27 cellular contexts compared by ENCODE assay signal in genomic region chr7:74181821-74182220, GRCh38. TPM values are rescaled to one million over a fixed set of nuclear protein-coding genes. Genes with fewer than 3 reads are reported as not detected.
DNase-seq lines count a peak whose midpoint lies in the region; ATAC-seq, FAIRE-seq and TF ChIP-seq lines count a peak whose summit lies in the region.
"Had no signal": no experiment of that assay in that cellular context is flagged by ENCODE, and none has a peak within 500 bp of the region (broad histone marks: within the 10 kb centered on the region; RNA-seq: fewer than 3 reads in every experiment).

No MANE protein-coding gene starts in this region.

- H3K79me2 ChIP-seq in Karpas-422 (ENCODE audit: low read length) (peaks cover 98% of the 10 kb centered on the region), astrocyte (ENCODE audit: insufficient read depth, low read length) (peaks cover 100% of the 10 kb centered on the region)

- peak overlapping the region; percentile 34 for H3K27ac Mint-ChIP-seq in activated CD8-positive, alpha-beta T cell treated with anti-CD3 and anti-CD28 coated beads for 36 hours
- H3K27ac Mint-ChIP-seq in activated CD8-positive, alpha-beta T cell treated with anti-CD3 and anti-CD28 coated beads, Interleukin-2, amount 10 ng/mL, durations not matched to agents 7 days and 5 days: no peak overlapping the region
- no peak overlapping the region for H3K27ac Mint-ChIP-seq in astrocyte (ENCODE audit: unreplicated experiment)
- H3K27ac Mint-ChIP-seq in T-helper 2 cell treated with Interferon-gamma antibody and Interleukin-4, amounts not matched to agents 5 μg/mL and 100 μg/mL, for 36 hours: no peak overlapping the region

- H3K27ac ChIP-seq in Karpas-422 (ENCODE audit: low read length): no peak overlapping the region
- no peak overlapping the region for H3K27ac ChIP-seq in astrocyte (ENCODE audit: low read depth, low read length)
- H3K27ac ChIP-seq in skeletal muscle tissue (ENCODE audit: low read depth, low read length): peak overlapping the region; percentile 36
- H3K27ac ChIP-seq: foreskin keratinocyte, hepatocyte, suprapubic skin had no signal

- H3K9me2 ChIP-seq in Karpas-422 (replicated peaks; ENCODE audit: insufficient read depth, low read length): no peaks in the 10 kb centered on the region

- FAIRE-seq in astrocyte (lab: Jason Lieb, UNC): no peak
- FAIRE-seq: GM12878, H1 had no signal

- H3K9me3 Mint-ChIP-seq in activated CD8-positive, alpha-beta T cell treated with anti-CD3 and anti-CD28 coated beads for 36 hours: no peaks in the 10 kb centered on the region
- no peaks in the 10 kb centered on the region for H3K9me3 Mint-ChIP-seq in activated CD8-positive, alpha-beta T cell treated with anti-CD3 and anti-CD28 coated beads, Interleukin-2, amount 10 ng/mL, durations not matched to agents 7 days and 5 days (ENCODE audit: insufficient read depth)
- H3K9me3 Mint-ChIP-seq in astrocyte (ENCODE audit: unreplicated experiment): no peaks in the 10 kb centered on the region
- H3K9me3 Mint-ChIP-seq in T-helper 2 cell treated with Interferon-gamma antibody and Interleukin-4, amounts not matched to agents 5 μg/mL and 100 μg/mL, for 36 hours: no peaks in the 10 kb centered on the region
- H3K9me3 Mint-ChIP-seq: activated B cell treated with CpG ODN at 0.5 μM for 24 hours; activated CD4-positive, alpha-beta memory T cell treated with anti-CD3 and anti-CD28 coated beads for 36 hours; CD8-positive, alpha-beta memory T cell; immature natural killer cell had no signal

- peak overlapping the region; percentile 2 for H3K4me2 ChIP-seq in Karpas-422 (ENCODE audit: low read depth, low read length, poor library complexity, severe bottlenecking)
- H3K4me2 ChIP-seq in astrocyte (ENCODE audit: low read length): no peak overlapping the region
- H3K4me2 ChIP-seq: hepatocyte had no signal

- peaks cover 60% of the 10 kb centered on the region for H3K4me1 ChIP-seq in Karpas-422 (ENCODE audit: low read length)
- H3K4me1 ChIP-seq in astrocyte (ENCODE audit: insufficient read depth, low read length): peaks cover 34% of the 10 kb centered on the region
- H3K4me1 ChIP-seq in skeletal muscle tissue (ENCODE audit: control insufficient read depth in 3 of 3, insufficient read depth in 3 of 3, low read length in 3 of 3): peaks cover 61 to 87% (median 85%) of the 10 kb centered on the region in 3 donors

- TF ChIP-seq CTCF in activated CD8-positive, alpha-beta T cell treated with anti-CD3 and anti-CD28 coated beads for 36 hours (IDR thresholded peaks at IDR 0.05): no peak
- TF ChIP-seq CTCF in astrocyte (IDR thresholded peaks at IDR 0.05; ENCODE audit: insufficient read depth, low read depth, low read length): no peak

- H3K27me3 ChIP-seq in Karpas-422 (ENCODE audit: low read length): no peaks in the 10 kb centered on the region
- H3K27me3 ChIP-seq in astrocyte (ENCODE audit: insufficient read depth, low read length): no peaks in the 10 kb centered on the region
- no peaks in the 10 kb centered on the region for H3K27me3 ChIP-seq in skeletal muscle tissue (ENCODE audit: control insufficient read depth in 3 of 3, insufficient read depth in 3 of 3, low read length in 3 of 3)
- H3K27me3 ChIP-seq: foreskin keratinocyte, hepatocyte, suprapubic skin had no signal

- intact Hi-C loops in activated CD8-positive, alpha-beta T cell treated with anti-CD3 and anti-CD28 coated beads for 36 hours (cut with micrococcal nuclease): loop anchor here (5.0 kb wide), 1 partner anchor 115 kb away; no protein-coding TSS in a partner anchor

- H3K9ac ChIP-seq in Karpas-422 (ENCODE audit: low read length): no peak overlapping the region
- H3K9ac ChIP-seq in astrocyte (ENCODE audit: low read length): no peak overlapping the region
- H3K9ac ChIP-seq in skeletal muscle tissue (ENCODE audit: low read depth in 1 of 3, low read length in 3 of 3): no peak overlapping the region

- peaks cover 81% of the 10 kb centered on the region for H3K4me1 Mint-ChIP-seq in activated CD8-positive, alpha-beta T cell treated with anti-CD3 and anti-CD28 coated beads for 36 hours (ENCODE audit: low read depth)
- H3K4me1 Mint-ChIP-seq in activated CD8-positive, alpha-beta T cell treated with anti-CD3 and anti-CD28 coated beads, Interleukin-2, amount 10 ng/mL, durations not matched to agents 7 days and 5 days (ENCODE audit: low read depth): peaks cover 72% of the 10 kb centered on the region
- peaks cover 41% of the 10 kb centered on the region for H3K4me1 Mint-ChIP-seq in astrocyte (ENCODE audit: low read depth, unreplicated experiment)
- peaks cover 56% of the 10 kb centered on the region for H3K4me1 Mint-ChIP-seq in T-helper 2 cell treated with Interferon-gamma antibody and Interleukin-4, amounts not matched to agents 5 μg/mL and 100 μg/mL, for 36 hours (ENCODE audit: low read depth)

- POLR2A ChIA-PET in activated CD8-positive, alpha-beta T cell treated with anti-CD3 and anti-CD28 coated beads for 36 hours (lab: Charles Lee): interaction anchor here (0.6 to 3.4 kb wide), 2 partner anchors 12 to 82 kb away, joined by 4 to 23 read pairs; no protein-coding TSS in a partner anchor
- POLR2A ChIA-PET in activated CD8-positive, alpha-beta T cell treated with anti-CD3 and anti-CD28 coated beads, Interleukin-2, amount 10 ng/mL, durations not matched to agents 7 days and 5 days (lab: Charles Lee): no interaction called here

- H2AFZ ChIP-seq in Karpas-422 (ENCODE audit: low read length) (no peak overlapping the region), astrocyte (ENCODE audit: low read depth, low read length) (no peak overlapping the region)
- H2AFZ ChIP-seq: hepatocyte had no signal

- H3K9me3 ChIP-seq in Karpas-422 (ENCODE audit: low read length) (no peaks in the 10 kb centered on the region), astrocyte (ENCODE audit: insufficient read depth, low read depth, low read length) (no peaks in the 10 kb centered on the region), skeletal muscle tissue (ENCODE audit: control insufficient read depth in 3 of 3, low read length in 3 of 3) (no peaks in the 10 kb centered on the region)
- H3K9me3 ChIP-seq: suprapubic skin had no signal

- no peaks in the 10 kb centered on the region for H3K27me3 Mint-ChIP-seq in activated CD8-positive, alpha-beta T cell treated with anti-CD3 and anti-CD28 coated beads for 36 hours
- no peaks in the 10 kb centered on the region for H3K27me3 Mint-ChIP-seq in activated CD8-positive, alpha-beta T cell treated with anti-CD3 and anti-CD28 coated beads, Interleukin-2, amount 10 ng/mL, durations not matched to agents 7 days and 5 days (ENCODE audit: low read depth)
- H3K27me3 Mint-ChIP-seq in astrocyte (ENCODE audit: low read depth, unreplicated experiment): no peaks in the 10 kb centered on the region
- no peaks in the 10 kb centered on the region for H3K27me3 Mint-ChIP-seq in T-helper 2 cell treated with Interferon-gamma antibody and Interleukin-4, amounts not matched to agents 5 μg/mL and 100 μg/mL, for 36 hours (ENCODE audit: low read depth)
- H3K27me3 Mint-ChIP-seq: activated B cell treated with CpG ODN at 0.5 μM for 24 hours; activated CD4-positive, alpha-beta memory T cell treated with anti-CD3 and anti-CD28 coated beads for 36 hours; CD8-positive, alpha-beta memory T cell; progenitor cell of endocrine pancreas had no signal

- CTCF ChIA-PET in activated CD8-positive, alpha-beta T cell treated with anti-CD3 and anti-CD28 coated beads for 36 hours (lab: Charles Lee): interaction anchor here (1.1 to 1.4 kb wide), 2 partner anchors 25 to 220 kb away, joined by 3 to 6 read pairs; no protein-coding TSS in a partner anchor
- CTCF ChIA-PET in activated CD8-positive, alpha-beta T cell treated with anti-CD3 and anti-CD28 coated beads, Interleukin-2, amount 10 ng/mL, durations not matched to agents 7 days and 5 days (lab: Charles Lee): interaction anchor here (0.6 to 8.9 kb wide), 3 partner anchors 23 to 323 kb away, joined by 3 to 51 read pairs (median 3); no protein-coding TSS in a partner anchor

- peaks cover 95% of the 10 kb centered on the region for H4K20me1 ChIP-seq in Karpas-422 (ENCODE audit: insufficient read depth, low read depth, low read length)
- peaks cover 100% of the 10 kb centered on the region for H4K20me1 ChIP-seq in astrocyte (ENCODE audit: insufficient read depth, low read length)

- no peak for DNase-seq in activated CD8-positive, alpha-beta T cell treated with anti-CD3 and anti-CD28 coated beads for 36 hours
- no peak for DNase-seq in activated CD8-positive, alpha-beta T cell treated with anti-CD3 and anti-CD28 coated beads, Interleukin-2, amount 10 ng/mL, durations not matched to agents 7 days and 5 days
- DNase-seq in Karpas-422 (no peak), astrocyte (ENCODE audit: low read depth) (peak; percentile 45), GM03348 (ENCODE audit: low spot score) (no peak)
- no peak for DNase-seq in T-helper 2 cell treated with Interferon-gamma antibody and Interleukin-4, amounts not matched to agents 5 μg/mL and 100 μg/mL, for 36 hours (ENCODE audit: low spot score)
- DNase-seq: activated B cell treated with CpG ODN at 0.5 μM for 24 hours; activated CD4-positive, alpha-beta memory T cell treated with anti-CD3 and anti-CD28 coated beads for 36 hours; activated naive CD4-positive, alpha-beta T cell treated with anti-CD3 and anti-CD28 coated beads, Interleukin-2, amount 50 U/mL, for 16 hours; CD8-positive, alpha-beta memory T cell; DMS53; effector CD4-positive, alpha-beta T cell; foreskin keratinocyte; immature natural killer cell; NCI-H1105 treated with DMSO at 0.1 percent for 48 hours; NCI-H2081; NCI-H510A; NK-92 treated with Interleukin-12 subunit alpha and Interleukin-12 subunit beta, amount 100 ng/mL, for 24 hours; stimulated activated CD4-positive, alpha-beta T cell treated with anti-CD3 and anti-CD28 coated beads, Interleukin-1b, Interleukin-23, amount 100 ng/mL, for 48 hours had no signal

- H3K36me3 Mint-ChIP-seq in activated CD8-positive, alpha-beta T cell treated with anti-CD3 and anti-CD28 coated beads for 36 hours (ENCODE audit: low read depth): peaks cover 74% of the 10 kb centered on the region
- H3K36me3 Mint-ChIP-seq in activated CD8-positive, alpha-beta T cell treated with anti-CD3 and anti-CD28 coated beads, Interleukin-2, amount 10 ng/mL, durations not matched to agents 7 days and 5 days (ENCODE audit: low read depth): peaks cover 48% of the 10 kb centered on the region
- H3K36me3 Mint-ChIP-seq in astrocyte (ENCODE audit: low read depth, unreplicated experiment): peaks cover 26% of the 10 kb centered on the region
- peaks cover 40% of the 10 kb centered on the region for H3K36me3 Mint-ChIP-seq in T-helper 2 cell treated with Interferon-gamma antibody and Interleukin-4, amounts not matched to agents 5 μg/mL and 100 μg/mL, for 36 hours (ENCODE audit: low read depth)

- H3K4me3 ChIP-seq in Karpas-422 (ENCODE audit: low read length) (no peak overlapping the region), astrocyte (ENCODE audit: insufficient read depth, low read depth, low read length) (no peak overlapping the region), skeletal muscle tissue (ENCODE audit: low read length in 3 of 3) (no peak overlapping the region)
- H3K4me3 ChIP-seq: GM12878, hepatocyte, suprapubic skin had no signal

- ATAC-seq in activated CD8-positive, alpha-beta T cell treated with anti-CD3 and anti-CD28 coated beads for 36 hours: no peak
- no peak for ATAC-seq in activated CD8-positive, alpha-beta T cell treated with anti-CD3 and anti-CD28 coated beads, Interleukin-2, amount 10 ng/mL, durations not matched to agents 7 days and 5 days
- ATAC-seq in HG02798 (IDR thresholded peaks at IDR 0.05; ENCODE audit: poor library complexity, unreplicated experiment): no peak
- ATAC-seq: foreskin keratinocyte, SK-N-SH treated with all-trans-retinoic acid at 6 μM for 48 hours had no signal

- H3K4me3 Mint-ChIP-seq in activated CD8-positive, alpha-beta T cell treated with anti-CD3 and anti-CD28 coated beads for 36 hours: no peak overlapping the region
- no peak overlapping the region for H3K4me3 Mint-ChIP-seq in activated CD8-positive, alpha-beta T cell treated with anti-CD3 and anti-CD28 coated beads, Interleukin-2, amount 10 ng/mL, durations not matched to agents 7 days and 5 days
- no peak overlapping the region for H3K4me3 Mint-ChIP-seq in astrocyte (ENCODE audit: unreplicated experiment)
- no peak overlapping the region for H3K4me3 Mint-ChIP-seq in T-helper 2 cell treated with Interferon-gamma antibody and Interleukin-4, amounts not matched to agents 5 μg/mL and 100 μg/mL, for 36 hours
- H3K4me3 Mint-ChIP-seq: activated B cell treated with CpG ODN at 0.5 μM for 24 hours; activated CD4-positive, alpha-beta memory T cell treated with anti-CD3 and anti-CD28 coated beads for 36 hours had no signal

- H3K36me3 ChIP-seq in Karpas-422 (ENCODE audit: insufficient read depth, low read length) (peaks cover 37% of the 10 kb centered on the region), astrocyte (ENCODE audit: insufficient read depth, low read length) (peaks cover 11% of the 10 kb centered on the region), skeletal muscle tissue (ENCODE audit: control insufficient read depth in 3 of 3, insufficient read depth in 3 of 3, low read length in 3 of 3) (peaks cover 0 to 3% (median 0%) of the 10 kb centered on the region in 3 donors)
- H3K36me3 ChIP-seq: suprapubic skin had no signal

RNA-seq across cellular contexts. Expression of gene EIF4H, which starts 7.7 kb away (rescaled TPM):
- 100 to 1,000 TPM; 461 to 464 TPM for total RNA-seq in activated CD8-positive, alpha-beta T cell treated with anti-CD3 and anti-CD28 coated beads for 36 hours
- 100 to 1,000 TPM; 287 to 302 TPM for total RNA-seq in activated CD8-positive, alpha-beta T cell treated with anti-CD3 and anti-CD28 coated beads, Interleukin-2, amount 10 ng/mL, durations not matched to agents 7 days and 5 days
- 200 and 286 TPM in 2 replicates for total RNA-seq in Karpas-422 (2014; rRNA removed; shearing (Covaris generic); ENCODE audit: low replicate concordance)
- 323 and 361 TPM in 2 replicates for total RNA-seq in astrocyte
- total RNA-seq in skeletal muscle tissue: 188 TPM

RNA-seq across cellular contexts. Expression of gene LAT2, which starts 28.0 kb away (rescaled TPM):
- total RNA-seq in activated CD8-positive, alpha-beta T cell treated with anti-CD3 and anti-CD28 coated beads for 36 hours: 1 to 10 TPM; 2.4 to 3.2 TPM
- 10 to 100 TPM; 31.7 to 31.8 TPM for total RNA-seq in activated CD8-positive, alpha-beta T cell treated with anti-CD3 and anti-CD28 coated beads, Interleukin-2, amount 10 ng/mL, durations not matched to agents 7 days and 5 days
- total RNA-seq in Karpas-422 (2014; rRNA removed; shearing (Covaris generic); ENCODE audit: low replicate concordance): 2.3 and 10.5 TPM in 2 replicates
- total RNA-seq in astrocyte (1.5 and 2.0 TPM in 2 replicates), skeletal muscle tissue (5.2 TPM)
